ENCODE assay signal across 8 cellular contexts in genomic region chr4:61200195-61200990, GRCh38. TPM values are rescaled to one million over a fixed set of nuclear protein-coding genes. Genes with fewer than 3 reads are reported as not detected.
DNase-seq lines count a peak whose midpoint lies in the region; ATAC-seq and TF ChIP-seq lines count a peak whose summit lies in the region.

Gene ADGRL3 (plus strand): TSS chr4:61200326.

- H3K4me3 Mint-ChIP-seq in stimulated activated naive B cell treated with anti-CD40 and anti-IgM and Interleukin-4, amounts not matched to agents 10 μg/mL and 1 μg/mL and 100 μg/mL, for 72 hours: peak within 1 kb of the TSS; percentile 66 to 67

- H3K27ac ChIP-seq in breast epithelium: no peak within 1 kb of the TSS

- no peaks in the 10 kb centered on the region for H3K36me3 ChIP-seq in breast epithelium

- peaks cover 7 to 16% of the 10 kb centered on the region in 2 donors for H3K4me1 Mint-ChIP-seq in stimulated activated naive B cell treated with anti-CD40 and anti-IgM and Interleukin-4, amounts not matched to agents 10 μg/mL and 1 μg/mL and 100 μg/mL, for 72 hours

- TF ChIP-seq CTCF in breast epithelium (IDR thresholded peaks at IDR 0.05): no peak

- H3K9me3 Mint-ChIP-seq in stimulated activated naive B cell treated with anti-CD40 and anti-IgM and Interleukin-4, amounts not matched to agents 10 μg/mL and 1 μg/mL and 100 μg/mL, for 72 hours: no peaks in the 10 kb centered on the region

- H3K27me3 Mint-ChIP-seq in stimulated activated naive B cell treated with anti-CD40 and anti-IgM and Interleukin-4, amounts not matched to agents 10 μg/mL and 1 μg/mL and 100 μg/mL, for 72 hours: peaks cover 48 to 58% of the 10 kb centered on the region in 2 donors

- H3K27ac Mint-ChIP-seq in stimulated activated naive B cell treated with anti-CD40 and anti-IgM and Interleukin-4, amounts not matched to agents 10 μg/mL and 1 μg/mL and 100 μg/mL, for 72 hours: peak within 1 kb of the TSS; percentile 75

- H3K4me1 ChIP-seq in breast epithelium: no peaks in the 10 kb centered on the region

- intact Hi-C loops in breast epithelium (cut with DNase I; ENCODE audit: low total_unique reads): no loop called here

- H3K9me3 ChIP-seq in breast epithelium: no peaks in the 10 kb centered on the region

- peaks cover 3 to 30% of the 10 kb centered on the region in 2 donors for H3K27me3 ChIP-seq in breast epithelium

- peak within 1 kb of the TSS; percentile 53 to 66 (median 55) for H3K4me3 ChIP-seq in breast epithelium

- peak; percentile 91 for DNase-seq in COR-L47 (lab: John Stamatoyannopoulos, UW)
- DNase-seq in NCI-H146 treated with DMSO at 0.1 percent for 48 hours (lab: John Stamatoyannopoulos, UW; ENCODE audit: unreplicated experiment): peak; percentile 67
- DNase-seq in breast epithelium (ENCODE audit: low spot score in 2 of 2): no peak
- peak; percentile 90 for DNase-seq in islet precursor cell
- DNase-seq in stimulated activated naive B cell treated with anti-CD40 and anti-IgM and Interleukin-4, amounts not matched to agents 10 μg/mL and 1 μg/mL and 100 μg/mL, for 72 hours: no peak
- no peak for DNase-seq in HUDEP-2 (lab: John Stamatoyannopoulos, UW; ENCODE audit: unreplicated experiment in 76 of 76)

- no peak for ATAC-seq in stimulated activated naive B cell treated with anti-CD40 and anti-IgM and Interleukin-4, amounts not matched to agents 10 μg/mL and 1 μg/mL and 100 μg/mL, for 72 hours (replicated peaks)
- ATAC-seq in GM18907 (IDR thresholded peaks at IDR 0.05; ENCODE audit: unreplicated experiment) (no peak), HG02678 (IDR thresholded peaks at IDR 0.05; ENCODE audit: unreplicated experiment) (no peak)

- peaks cover 0 to 6% of the 10 kb centered on the region in 2 donors for H3K36me3 Mint-ChIP-seq in stimulated activated naive B cell treated with anti-CD40 and anti-IgM and Interleukin-4, amounts not matched to agents 10 μg/mL and 1 μg/mL and 100 μg/mL, for 72 hours

- no peak for TF ChIP-seq POLR2A in breast epithelium (IDR thresholded peaks at IDR 0.05)

RNA-seq across cellular contexts. Expression of gene ADGRL3, which starts in this region (rescaled TPM):
- 1 to 10 TPM; 4.2 to 8.2 (median 6.6) TPM for total RNA-seq in breast epithelium

Comparison
In these comparisons a context has a peak if more than half of its experiments do, and no peak if none do; other contexts are left out.
1. DNase-seq: peak in COR-L47 (single experiment), NCI-H146 treated with DMSO at 0.1 percent for 48 hours (single experiment) and islet precursor cell (single experiment); none in breast epithelium (0 of 2), stimulated activated naive B cell treated with anti-CD40 and anti-IgM and Interleukin-4, amounts not matched to agents 10 μg/mL and 1 μg/mL and 100 μg/mL, for 72 hours (single experiment) and HUDEP-2 (0 of 76).